Comparison of ENCODE assay signal across 30 cellular contexts in genomic region chr2:15092166-15092565, GRCh38.
"Had no signal": no experiment of that assay in that cellular context is flagged by ENCODE, and none has a peak within 500 bp of the region (broad histone marks: within the 10 kb centered on the region; RNA-seq: fewer than 3 reads in every experiment).

No MANE protein-coding gene starts in this region.

- ATAC-seq: activated CD4-positive, CD25-positive, alpha-beta regulatory T cell treated with anti-CD3 and anti-CD28 coated beads, Interleukin-2, amount 50 U/mL, for 24 hours; activated CD8-positive, alpha-beta T cell treated with anti-CD3 and anti-CD28 coated beads for 36 hours; activated T-cell treated with anti-CD3 and anti-CD28 coated beads, Interleukin-2, amount 50 U/mL, for 4 hours; activated T-helper 17 cell treated with anti-CD3 and anti-CD28 coated beads, Interleukin-2, amount 50 U/mL, for 72 hours; body of pancreas; effector memory CD8-positive, alpha-beta T cell; gastrocnemius medialis; heart left ventricle; T-helper 17 cell had no signal

- H3K27me3 ChIP-seq: body of pancreas, esophagus muscularis mucosa, foreskin keratinocyte, gastrocnemius medialis, heart left ventricle had no signal

- H3K4me1 ChIP-seq: body of pancreas, foreskin keratinocyte, gastrocnemius medialis, heart left ventricle had no signal

- H3K4me3 ChIP-seq: body of pancreas, esophagus muscularis mucosa, gastrocnemius medialis, heart left ventricle had no signal

- H3K36me3 ChIP-seq: esophagus muscularis mucosa, gastrocnemius medialis, heart left ventricle, WERI-Rb-1 had no signal

- DNase-seq: activated B cell treated with CpG ODN at 0.5 μM for 24 hours; activated CD4-positive, alpha-beta T cell treated with anti-CD3 and anti-CD28 coated beads for 48 hours; activated CD4-positive, alpha-beta T cell treated with anti-CD3 and anti-CD28 coated beads, Interleukin-2, amount 50 U/mL, for 1 hour; activated CD4-positive, alpha-beta T cell treated with anti-CD3 and anti-CD28 coated beads, Interleukin-2, amount 50 U/mL, for 48 hours; activated CD8-positive, alpha-beta memory T cell treated with anti-CD3 and anti-CD28 coated beads for 24 hours; activated CD8-positive, alpha-beta T cell treated with anti-CD3 and anti-CD28 coated beads for 36 hours; activated effector memory CD4-positive, alpha-beta T cell treated with Interleukin-2 at 50 U/mL for 16 hours; activated gamma-delta T cell treated with Interleukin-2 at 50 U/mL for 16 hours; activated naive CD4-positive, alpha-beta T cell treated with anti-CD3 and anti-CD28 coated beads, Interleukin-2, amount 50 U/mL, for 16 hours; activated naive CD4-positive, alpha-beta T cell treated with Interleukin-2 at 50 U/mL for 16 hours; activated T-cell treated with anti-CD3 and anti-CD28 coated beads, Interleukin-2, amount 50 U/mL, for 4 hours; amniotic stem cell; anterior cingulate cortex; body of pancreas; caudate nucleus; cortex of kidney; dermis blood vessel endothelial cell; effector CD4-positive, alpha-beta T cell; effector memory CD8-positive, alpha-beta T cell; erythroblast; gastrocnemius medialis; glutamatergic neuron; heart left ventricle; T-helper 17 cell; T1000; WERI-Rb-1 had no signal

- H3K9me3 ChIP-seq: body of pancreas, esophagus muscularis mucosa, gastrocnemius medialis, heart left ventricle had no signal

- H3K27ac ChIP-seq: body of pancreas, esophagus muscularis mucosa, foreskin keratinocyte, gastrocnemius medialis, heart left ventricle, WERI-Rb-1 had no signal
